ENCODE assay signal across 8 cellular contexts in the genomic region with DNA sequence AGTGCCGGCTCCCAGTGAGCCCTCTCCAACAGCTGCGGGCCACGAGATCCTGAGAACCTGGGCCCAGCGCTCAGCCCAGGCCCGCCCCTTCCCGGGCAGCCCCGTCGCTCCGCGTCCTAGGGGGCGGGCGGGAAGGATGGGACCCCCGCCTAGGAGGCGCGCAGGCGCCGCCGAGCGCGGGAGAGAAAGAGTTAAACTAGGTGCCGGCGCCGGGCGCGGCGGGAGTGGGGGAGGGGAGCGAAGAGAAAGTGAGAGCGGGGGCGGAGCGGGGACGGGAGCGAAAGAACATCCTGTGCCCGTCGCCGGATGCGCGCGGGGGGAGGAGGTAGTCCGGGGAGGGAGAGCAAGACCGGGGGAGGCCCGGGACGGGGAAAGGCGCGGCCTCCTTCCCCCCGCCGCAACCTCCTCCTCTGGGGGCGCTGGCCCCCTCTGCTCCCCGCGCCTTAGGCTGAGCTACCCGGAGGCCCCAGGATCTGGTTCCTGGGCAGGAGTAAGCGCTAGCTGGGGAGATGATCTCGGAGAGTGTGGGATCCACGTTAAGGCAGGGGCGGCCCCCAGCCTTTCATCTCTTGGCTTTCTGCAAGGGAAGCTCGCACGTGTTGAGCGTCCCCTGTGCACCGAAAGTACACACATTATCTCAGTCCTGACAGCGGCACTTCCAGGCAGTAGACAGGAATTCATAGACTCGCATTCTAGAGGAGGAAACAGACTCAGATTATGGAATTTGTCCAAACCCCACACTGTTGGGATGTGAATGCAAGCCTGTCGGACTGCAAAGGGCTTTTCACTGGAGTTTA. TPM values are rescaled to one million over a fixed set of nuclear protein-coding genes. Genes with fewer than 3 reads are reported as not detected.
DNase-seq lines count a peak whose midpoint lies in the region; ATAC-seq, FAIRE-seq and TF ChIP-seq lines count a peak whose summit lies in the region.

No MANE protein-coding gene starts in this region.

- H3K27me3 ChIP-seq in pancreas: no peaks in the 10 kb centered on the region
- H3K27me3 ChIP-seq in thyroid gland: no peaks in the 10 kb centered on the region

- H3K4me3 ChIP-seq in LNCaP clone FGC (ENCODE audit: low read depth, low read length): peak overlapping the region; percentile 58
- peak overlapping the region; percentile 29 to 75 (median 57) for H3K4me3 ChIP-seq in pancreas
- peak overlapping the region in 2 of 3 donors; percentile 36 to 46 for H3K4me3 ChIP-seq in thyroid gland (replicated peaks in 1 of 3)

- H3K9me3 Mint-ChIP-seq in activated naive CD8-positive, alpha-beta T cell treated with anti-CD3 and anti-CD28 coated beads, Interleukin-2, amount 10 ng/mL, durations not matched to agents 7 days and 5 days: no peaks in the 10 kb centered on the region

- no peaks in the 10 kb centered on the region for H3K36me3 Mint-ChIP-seq in activated naive CD8-positive, alpha-beta T cell treated with anti-CD3 and anti-CD28 coated beads, Interleukin-2, amount 10 ng/mL, durations not matched to agents 7 days and 5 days

- no peaks in the 10 kb centered on the region for H3K9me3 ChIP-seq in pancreas
- no peaks in the 10 kb centered on the region for H3K9me3 ChIP-seq in thyroid gland

- no peak for TF ChIP-seq CTCF in LNCaP clone FGC (IDR thresholded peaks at IDR 0.05; ENCODE audit: control insufficient read depth, extremely low read depth, insufficient read depth)
- TF ChIP-seq CTCF in pancreas (IDR thresholded peaks at IDR 0.05): no peak
- TF ChIP-seq CTCF in thyroid gland (IDR thresholded peaks at IDR 0.05): peak in 1 of 6 experiments; percentile 1

- peaks cover 49% of the 10 kb centered on the region for H3K4me1 Mint-ChIP-seq in activated naive CD8-positive, alpha-beta T cell treated with anti-CD3 and anti-CD28 coated beads, Interleukin-2, amount 10 ng/mL, durations not matched to agents 7 days and 5 days

- H3K4me3 Mint-ChIP-seq in activated naive CD8-positive, alpha-beta T cell treated with anti-CD3 and anti-CD28 coated beads, Interleukin-2, amount 10 ng/mL, durations not matched to agents 7 days and 5 days: peak overlapping the region; percentile 88

- intact Hi-C loops in Right ventricle myocardium inferior (cut with DNase I): loop anchor here (1.0 to 2.0 kb wide), 2 partner anchors 131 to 142 kb away; no protein-coding TSS in a partner anchor
- intact Hi-C loops in pancreas (cut with DNase I): no loop called here
- intact Hi-C loops in thyroid gland (cut with DNase I): no loop called here

- POLR2A ChIA-PET in activated naive CD8-positive, alpha-beta T cell treated with anti-CD3 and anti-CD28 coated beads, Interleukin-2, amount 10 ng/mL, durations not matched to agents 7 days and 5 days (lab: Charles Lee): interaction anchor here (0.6 to 3.3 kb wide), 16 partner anchors 10 to 431 kb away, joined by 3 to 19 read pairs (median 4); no protein-coding TSS in a partner anchor

- ATAC-seq in GM21786 (IDR thresholded peaks at IDR 0.05; ENCODE audit: unreplicated experiment): peak; percentile 41
- peak; percentile 62 for ATAC-seq in activated naive CD8-positive, alpha-beta T cell treated with anti-CD3 and anti-CD28 coated beads, Interleukin-2, amount 10 ng/mL, durations not matched to agents 7 days and 5 days (ENCODE audit: low read depth)
- ATAC-seq in Right ventricle myocardium inferior: peak; percentile 73
- peak; percentile 64 to 74 (median 67) for ATAC-seq in pancreas

- 1% methylated on average over 45 to 61 of the region's 61 CpGs for WGBS in pancreas, 2 donors
- WGBS in thyroid gland, 2 donors: 1% methylated on average over 24 to 40 of the region's 61 CpGs

- H3K27me3 Mint-ChIP-seq in activated naive CD8-positive, alpha-beta T cell treated with anti-CD3 and anti-CD28 coated beads, Interleukin-2, amount 10 ng/mL, durations not matched to agents 7 days and 5 days: no peaks in the 10 kb centered on the region

- H3K27ac ChIP-seq in pancreas (peak overlapping the region; percentile 88 to 96 (median 92)), thyroid gland (peak overlapping the region; percentile 99 to 100 (median 99))

- no peaks in the 10 kb centered on the region for H3K36me3 ChIP-seq in pancreas
- no peaks in the 10 kb centered on the region for H3K36me3 ChIP-seq in thyroid gland

- H3K27ac Mint-ChIP-seq in activated naive CD8-positive, alpha-beta T cell treated with anti-CD3 and anti-CD28 coated beads, Interleukin-2, amount 10 ng/mL, durations not matched to agents 7 days and 5 days: peak overlapping the region; percentile 99

- DNase-seq in ELF-1 (ENCODE audit: low read depth, low spot score) (peak; percentile 86), LNCaP clone FGC (ENCODE audit: low read depth) (peak; percentile 69), SKM-1 treated with dmso at 0.1 percent for 144 hours (lab: John Stamatoyannopoulos, UW; ENCODE audit: unreplicated experiment) (peak; percentile 83), Right ventricle myocardium inferior (ENCODE audit: missing footprints) (peak; percentile 99), pancreas (peak; percentile 94 to 98 (median 96)), thyroid gland (peak; percentile 99)
- peak; percentile 97 for DNase-seq in activated naive CD8-positive, alpha-beta T cell treated with anti-CD3 and anti-CD28 coated beads, Interleukin-2, amount 10 ng/mL, durations not matched to agents 7 days and 5 days

- TF ChIP-seq POLR2A in thyroid gland (IDR thresholded peaks at IDR 0.05): peak in 1 of 2 donors; percentile 64

- no peak for FAIRE-seq in pancreas (lab: Jason Lieb, UNC)

- peaks cover 50 to 68% (median 66%) of the 10 kb centered on the region in 3 donors for H3K4me1 ChIP-seq in pancreas
- peaks cover 59 to 78% of the 10 kb centered on the region in 2 donors for H3K4me1 ChIP-seq in thyroid gland

RNA-seq across cellular contexts. Expression of a gene that starts 4.9 kb away (rescaled TPM):
- total RNA-seq in activated naive CD8-positive, alpha-beta T cell treated with anti-CD3 and anti-CD28 coated beads, Interleukin-2, amount 10 ng/mL, durations not matched to agents 7 days and 5 days: under 1 TPM; 0.85 to 0.97 TPM
- total RNA-seq in Right ventricle myocardium inferior (not detected), pancreas (under 1 TPM; 0.12 to 0.75 (median 0.44) TPM), thyroid gland (1 to 10 TPM in 3 of 4 donors, under 1 TPM in 1; 0.40 to 2.4 (median 1.4) TPM)
- polyA plus RNA-seq in pancreas: 1 to 10 TPM; 2.2 to 2.6 TPM

RNA-seq across cellular contexts. Expression of a gene that starts 43.2 kb away (rescaled TPM):
- total RNA-seq in activated naive CD8-positive, alpha-beta T cell treated with anti-CD3 and anti-CD28 coated beads, Interleukin-2, amount 10 ng/mL, durations not matched to agents 7 days and 5 days: 10 to 100 TPM; 78.6 to 79.8 TPM
- 101 TPM for total RNA-seq in Right ventricle myocardium inferior
- 10 to 100 TPM; 13.0 to 78.4 (median 61.3) TPM for total RNA-seq in pancreas
- 10 to 100 TPM; 31.8 to 44.1 TPM for polyA plus RNA-seq in pancreas
- total RNA-seq in thyroid gland: 100 to 1,000 TPM; 239 to 600 (median 253) TPM

RNA-seq across cellular contexts. Expression of a gene that starts 44.5 kb away (rescaled TPM):
- total RNA-seq in activated naive CD8-positive, alpha-beta T cell treated with anti-CD3 and anti-CD28 coated beads, Interleukin-2, amount 10 ng/mL, durations not matched to agents 7 days and 5 days: not detected
- not detected for total RNA-seq in Right ventricle myocardium inferior
- 1 to 10 TPM; 1.4 to 4.3 (median 2.8) TPM for total RNA-seq in pancreas
- 1 to 10 TPM in 1 of 2 donors, under 1 TPM in 1; 0.61 to 2.5 TPM for polyA plus RNA-seq in pancreas
- total RNA-seq in thyroid gland: not detected

RNA-seq across cellular contexts. Expression of a gene that starts 48.9 kb away (rescaled TPM):
- not detected for total RNA-seq in activated naive CD8-positive, alpha-beta T cell treated with anti-CD3 and anti-CD28 coated beads, Interleukin-2, amount 10 ng/mL, durations not matched to agents 7 days and 5 days
- total RNA-seq in Right ventricle myocardium inferior (not detected), pancreas (100 to 1,000 TPM in 1 of 6 donors, 10 to 100 TPM in 4, 1 to 10 TPM in 1; 6.0 to 102 (median 38.3) TPM), thyroid gland (not detected)
- 10 to 100 TPM in 1 of 2 donors, not detected in 1; 83.2 TPM for polyA plus RNA-seq in pancreas

Comparison
In these comparisons a context has a peak if more than half of its experiments do, and no peak if none do; other contexts are left out.
1. Peak in every context shown above with its lines: DNase-seq, ATAC-seq, H3K4me3 ChIP-seq and H3K27ac ChIP-seq.